In genomic region chr12:114662512-114663177, GRCh38 we compare ENCODE assay signal across 8 cellular contexts. TPM values are rescaled to one million over a fixed set of nuclear protein-coding genes. Genes with fewer than 3 reads are reported as not detected.
DNase-seq lines count a peak whose midpoint lies in the region; ATAC-seq and TF ChIP-seq lines count a peak whose summit lies in the region.

No MANE protein-coding gene starts in this region.

- DNase-seq in SW 1271 (lab: John Stamatoyannopoulos, UW) (peak; percentile 9 to 57), amniotic stem cell (lab: John Stamatoyannopoulos, UW) (peak; percentile 80), right cardiac atrium (peak; percentile 73 to 91 (median 83)), skeletal muscle cell (ENCODE audit: low read depth) (peak; percentile 61)

- H2AFZ ChIP-seq in Loucy (ENCODE audit: low read length): peak overlapping the region; percentile 25; the same call in 1 of the 2 replicates

- H3K9me2 ChIP-seq in DOHH2 (replicated peaks; ENCODE audit: control insufficient read depth, low read length) (no peaks in the 10 kb centered on the region), Loucy (replicated peaks; ENCODE audit: low read depth, low read length) (no peaks in the 10 kb centered on the region)

- H4K20me1 ChIP-seq in DOHH2 (ENCODE audit: control insufficient read depth, insufficient read depth, low read depth, low read length) (no peaks in the 10 kb centered on the region), Loucy (ENCODE audit: insufficient read depth, low read length, poor library complexity, severe bottlenecking) (no peaks in the 10 kb centered on the region)

- no peak overlapping the region for H3K9ac ChIP-seq in Loucy (ENCODE audit: low read depth, low read length, poor library complexity, severe bottlenecking)

- TF ChIP-seq CTCF in DOHH2 (IDR thresholded peaks at IDR 0.05; ENCODE audit: low read depth, low read length, poor library complexity, severe bottlenecking) (peak; percentile 81), Loucy (conservative IDR thresholded peaks at IDR 0.05; ENCODE audit: low read length) (peak; percentile 90)

- ATAC-seq in right cardiac atrium (peak; percentile 38 to 43), GM19455 (IDR thresholded peaks at IDR 0.05; ENCODE audit: unreplicated experiment) (no peak), HG03520 (IDR thresholded peaks at IDR 0.05; ENCODE audit: unreplicated experiment) (no peak)

- H3K4me2 ChIP-seq in DOHH2 (ENCODE audit: low read length) (no peak overlapping the region), Loucy (ENCODE audit: low read depth, low read length, poor library complexity, severe bottlenecking) (no peak overlapping the region)

- intact Hi-C loops in right cardiac atrium (cut with DNase I): loop anchor here (2.0 to 5.0 kb wide), 6 partner anchors 1090 to 1256 kb away; no protein-coding TSS in a partner anchor

- H3K9me3 ChIP-seq in DOHH2 (ENCODE audit: control insufficient read depth, insufficient read depth, low read length) (no peaks in the 10 kb centered on the region), Loucy (ENCODE audit: insufficient read depth, low read depth, low read length) (no peaks in the 10 kb centered on the region), right cardiac atrium (ENCODE audit: control insufficient read depth, low read length) (no peaks in the 10 kb centered on the region)

- no peaks in the 10 kb centered on the region for H3F3A ChIP-seq in DOHH2 (ENCODE audit: control insufficient read depth, insufficient read depth)
- H3F3A ChIP-seq in Loucy (ENCODE audit: low read depth): no peaks in the 10 kb centered on the region

- H3K27ac ChIP-seq in DOHH2 (ENCODE audit: low read depth, low read length) (no peak overlapping the region), right cardiac atrium (ENCODE audit: low read length) (no peak overlapping the region)

- H3K36me3 ChIP-seq in DOHH2 (ENCODE audit: control insufficient read depth, low read length) (no peaks in the 10 kb centered on the region), Loucy (ENCODE audit: insufficient read depth, low read length) (no peaks in the 10 kb centered on the region)

- H3K27me3 ChIP-seq in DOHH2 (ENCODE audit: control insufficient read depth, low read length) (peaks cover 8% of the 10 kb centered on the region), Loucy (ENCODE audit: insufficient read depth, low read length, poor library complexity, severe bottlenecking) (no peaks in the 10 kb centered on the region), right cardiac atrium (ENCODE audit: control insufficient read depth, insufficient read depth) (no peaks in the 10 kb centered on the region)

- 2% methylated on average over 3 of the region's 3 CpGs for WGBS in right cardiac atrium

- no peaks in the 10 kb centered on the region for H3K4me1 ChIP-seq in DOHH2 (ENCODE audit: control insufficient read depth, low read length)
- H3K4me1 ChIP-seq in Loucy (ENCODE audit: insufficient read depth, low read length, poor library complexity, severe bottlenecking): no peaks in the 10 kb centered on the region
- no peaks in the 10 kb centered on the region for H3K4me1 ChIP-seq in right cardiac atrium (ENCODE audit: control insufficient read depth, insufficient read depth, low read length)

- H3K79me2 ChIP-seq in DOHH2 (ENCODE audit: control insufficient read depth, low read length): no peaks in the 10 kb centered on the region
- H3K79me2 ChIP-seq in Loucy (ENCODE audit: insufficient read depth, low read length): no peaks in the 10 kb centered on the region

- H3K4me3 ChIP-seq in DOHH2 (ENCODE audit: low read length) (no peak overlapping the region), Loucy (ENCODE audit: low read length, poor library complexity, severe bottlenecking) (no peak overlapping the region), right cardiac atrium (ENCODE audit: low read length) (no peak overlapping the region), skeletal muscle cell (ENCODE audit: low read depth, low read length) (no peak overlapping the region)

RNA-seq across cellular contexts. Expression of gene TBX3, which starts 21.3 kb away (rescaled TPM):
- total RNA-seq in right cardiac atrium: 10 to 100 TPM in 1 of 4 donors, 1 to 10 TPM in 3; 7.6 to 19.0 (median 9.0) TPM
- polyA plus RNA-seq in right cardiac atrium: 13.9 TPM

Comparison
In these comparisons a context has a peak if more than half of its experiments do, and no peak if none do; other contexts are left out.
1. DNase-seq: peak in every context shown above with its lines; median percentile 83 in right cardiac atrium; 80 in amniotic stem cell; 61 in skeletal muscle cell; 33 in SW 1271.
2. ATAC-seq: peak in right cardiac atrium (2 of 2); none in GM19455 (single experiment) and HG03520 (single experiment).